ENCODE assay signal across 1 cellular context in genomic region chr1:201048521-201048920, GRCh38.
TF ChIP-seq lines count a peak whose summit lies in the region.

No MANE protein-coding gene starts in this region.

TF ChIP-seq in H1, 55 proteins besides CTCF, POLR2A, EP300 and RAD21:
- no peak for TF ChIP-seq SIRT6 (IDR thresholded peaks at IDR 0.05; ENCODE audit: low read length)
- TF ChIP-seq EZH2 (IDR thresholded peaks at IDR 0.05; ENCODE audit: low read depth, low read length, severe bottlenecking), result no peak
- TF ChIP-seq, protein P1, sequence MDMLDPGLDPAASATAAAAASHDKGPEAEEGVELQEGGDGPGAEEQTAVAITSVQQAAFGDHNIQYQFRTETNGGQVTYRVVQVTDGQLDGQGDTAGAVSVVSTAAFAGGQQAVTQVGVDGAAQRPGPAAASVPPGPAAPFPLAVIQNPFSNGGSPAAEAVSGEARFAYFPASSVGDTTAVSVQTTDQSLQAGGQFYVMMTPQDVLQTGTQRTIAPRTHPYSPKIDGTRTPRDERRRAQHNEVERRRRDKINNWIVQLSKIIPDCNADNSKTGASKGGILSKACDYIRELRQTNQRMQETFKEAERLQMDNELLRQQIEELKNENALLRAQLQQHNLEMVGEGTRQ (IDR thresholded peaks at IDR 0.05; ENCODE audit: low read length), result no peak
